Comparison of ENCODE assay signal across 8 cellular contexts in the genomic region with DNA sequence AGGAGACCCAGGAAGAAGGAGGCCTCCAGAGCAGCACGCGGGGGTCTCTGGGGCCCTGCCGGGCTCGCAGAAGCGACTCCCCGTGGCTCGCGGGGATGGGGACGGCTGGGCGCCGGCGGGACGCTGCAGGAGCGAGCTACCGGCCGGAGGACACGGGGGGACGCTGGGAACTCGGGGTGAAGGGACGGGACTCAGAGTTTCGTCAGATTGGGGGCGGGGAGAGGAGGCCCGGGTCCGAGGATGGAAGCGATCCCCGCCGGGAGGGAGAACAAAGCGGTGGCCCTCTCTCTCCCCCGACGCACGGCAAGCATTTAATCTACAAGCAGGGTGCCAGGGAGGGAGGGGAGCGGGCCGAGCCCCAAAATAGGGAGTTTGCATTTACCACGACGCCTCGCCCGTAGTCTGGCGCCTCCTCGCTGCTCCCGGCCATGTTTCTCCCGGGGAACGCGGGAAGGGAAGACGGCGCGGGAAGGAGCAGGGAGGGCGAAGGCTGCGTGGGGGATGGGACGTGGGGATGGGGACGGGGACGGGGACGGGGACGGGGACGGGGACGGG. TPM values are rescaled to one million over a fixed set of nuclear protein-coding genes. Genes with fewer than 3 reads are reported as not detected.
DNase-seq lines count a peak whose midpoint lies in the region; ATAC-seq and TF ChIP-seq lines count a peak whose summit lies in the region.

TSS of gene PRTFDC1 (minus strand) at position 461 of the 555 bp plus-strand sequence. CDS start at position 430, 31 bp downstream.

- CTCF ChIA-PET in PC-3 (lab: Charles Lee) = interaction anchor here (0.6 to 0.7 kb wide), 2 partner anchors 61 to 86 kb away, joined by 3 to 5 read pairs; no protein-coding TSS in a partner anchor

- in situ Hi-C loops in brain microvascular endothelial cell (cut with HindIII; ENCODE audit: low pct_ligation_motif_present, low sequenced_read_pairs) = no loop called here

- H3K4me1 ChIP-seq in PC-3 (ENCODE audit: insufficient read depth, low read length) (peaks cover 35% of the 10 kb centered on the region), skeletal muscle tissue (ENCODE audit: control insufficient read depth in 3 of 3, insufficient read depth in 3 of 3, low read length in 3 of 3) (peaks cover 4 to 19% (median 18%) of the 10 kb centered on the region in 3 donors)

- intact Hi-C loops in PC-3 (cut with micrococcal nuclease) = no loop called here

- TF ChIP-seq CTCF in PC-3 (conservative IDR thresholded peaks at IDR 0.05; ENCODE audit: low read depth, low read length) (no peak), brain microvascular endothelial cell (IDR thresholded peaks at IDR 0.05; ENCODE audit: low read depth, low read length, missing control alignments) (peak; percentile 44)

- no peaks in the 10 kb centered on the region for H4K20me1 ChIP-seq in PC-3 (ENCODE audit: low read length)

- no peaks in the 10 kb centered on the region for H3K36me3 ChIP-seq in PC-3 (ENCODE audit: low read depth, low read length)
- no peaks in the 10 kb centered on the region for H3K36me3 ChIP-seq in brain microvascular endothelial cell (replicated peaks)
- H3K36me3 ChIP-seq in skeletal muscle tissue (ENCODE audit: control insufficient read depth in 3 of 3, insufficient read depth in 3 of 3, low read length in 3 of 3) = no peaks in the 10 kb centered on the region

- BruUV-seq in PC-3 (replicated peaks; lab: Mats Ljungman, UMichigan) = no TSS peak

- H3K9ac ChIP-seq in PC-3 (ENCODE audit: low read length) (peak within 1 kb of the TSS; percentile 76), skeletal muscle tissue (ENCODE audit: low read depth in 1 of 3, low read length in 3 of 3) (peak within 1 kb of the TSS; percentile 38 to 75 (median 69))

- DNase-seq in activated T-cell treated with anti-CD3 and anti-CD28 coated beads for 48 hours (ENCODE audit: low read depth) = peak; percentile 3
- DNase-seq in activated T-cell treated with anti-CD3 and anti-CD28 coated beads for 4 hours = no peak
- DNase-seq in PC-3 = peak; percentile 20
- no peak for DNase-seq in brain microvascular endothelial cell

- H3K9me2 ChIP-seq in PC-3 (replicated peaks; ENCODE audit: low read length) = no peaks in the 10 kb centered on the region

- ATAC-seq in HG02642 (IDR thresholded peaks at IDR 0.05; ENCODE audit: poor library complexity, unreplicated experiment) (peak; percentile 39), PC-3 (peak; percentile 60), GM18870 (IDR thresholded peaks at IDR 0.05; ENCODE audit: unreplicated experiment) (no peak)

- H2AFZ ChIP-seq in PC-3 (ENCODE audit: low read length) = peak within 1 kb of the TSS; percentile 83

- H3K4me2 ChIP-seq in PC-3 (ENCODE audit: low read length) = peak within 1 kb of the TSS; percentile 84

- H3K4me3 ChIP-seq in PC-3 (ENCODE audit: low read length) (peak within 1 kb of the TSS; percentile 68), brain microvascular endothelial cell (ENCODE audit: low read depth, low read length) (peak within 1 kb of the TSS; percentile 57), iPS-18c (ENCODE audit: insufficient read depth, low read depth, low read length) (peak within 1 kb of the TSS; percentile 64), skeletal muscle tissue (ENCODE audit: low read length in 3 of 3) (peak within 1 kb of the TSS; percentile 69 to 73 (median 69))

- H3K27ac ChIP-seq in PC-3 (ENCODE audit: low read length) = peak within 1 kb of the TSS; percentile 47
- H3K27ac ChIP-seq in brain microvascular endothelial cell = peak within 1 kb of the TSS; percentile 35
- H3K27ac ChIP-seq in skeletal muscle tissue (ENCODE audit: low read depth, low read length) = peak within 1 kb of the TSS; percentile 62

- POLR2A ChIA-PET in PC-3 (lab: Charles Lee; ENCODE audit: unreplicated experiment) = interaction anchor here (0.6 kb wide), 2 partner anchors 38 to 275 kb away, joined by 3 read pairs; no protein-coding TSS in a partner anchor

- no peaks in the 10 kb centered on the region for H3K27me3 ChIP-seq in PC-3 (ENCODE audit: low read length)
- no peaks in the 10 kb centered on the region for H3K27me3 ChIP-seq in brain microvascular endothelial cell (replicated peaks)
- peaks cover 0 to 11% (median 0%) of the 10 kb centered on the region in 3 donors for H3K27me3 ChIP-seq in skeletal muscle tissue (ENCODE audit: control insufficient read depth in 3 of 3, insufficient read depth in 3 of 3, low read length in 3 of 3)

- no peaks in the 10 kb centered on the region for H3K79me2 ChIP-seq in PC-3 (ENCODE audit: low read length)

- H3F3A ChIP-seq in PC-3 (ENCODE audit: low read length, unreplicated experiment) = no peaks in the 10 kb centered on the region

- no peaks in the 10 kb centered on the region for H3K9me3 ChIP-seq in PC-3 (ENCODE audit: low read length)
- no peaks in the 10 kb centered on the region for H3K9me3 ChIP-seq in iPS-18c (ENCODE audit: control insufficient read depth, insufficient read depth, low read length)
- no peaks in the 10 kb centered on the region for H3K9me3 ChIP-seq in skeletal muscle tissue (ENCODE audit: control insufficient read depth in 3 of 3, low read length in 3 of 3)

RNA-seq across cellular contexts. Expression of gene PRTFDC1, which starts in this region (rescaled TPM):
- total RNA-seq in PC-3 (2014; rRNA removed) (9.7 and 10.2 TPM in 2 replicates), skeletal muscle tissue (6.8 TPM)

Comparison
In these comparisons a context has a peak if more than half of its experiments do, and no peak if none do; other contexts are left out.
1. DNase-seq: peak in activated T-cell treated with anti-CD3 and anti-CD28 coated beads for 48 hours (single experiment) and PC-3 (single experiment); none in activated T-cell treated with anti-CD3 and anti-CD28 coated beads for 4 hours (single experiment) and brain microvascular endothelial cell (single experiment).
2. Peak in every context shown above with its lines, with median percentiles within 50 percentile points of each other: H3K27ac ChIP-seq and H3K4me3 ChIP-seq.